ENCODE assay signal across 8 cellular contexts in genomic region chr17:44108440-44109311, GRCh38. TPM values are rescaled to one million over a fixed set of nuclear protein-coding genes. Genes with fewer than 3 reads are reported as not detected.
DNase-seq lines count a peak whose midpoint lies in the region; ATAC-seq and TF ChIP-seq lines count a peak whose summit lies in the region.

No MANE protein-coding gene starts in this region.

- peak overlapping the region; percentile 88 for H3K27ac Mint-ChIP-seq in HFFc6

- H3K4me1 Mint-ChIP-seq in HFFc6 (ENCODE audit: low read depth), result peaks cover 64% of the 10 kb centered on the region

- H3K27me3 Mint-ChIP-seq in HFFc6 (ENCODE audit: insufficient read depth), result no peaks in the 10 kb centered on the region; the same call in none of the 2 replicates

- no peak for TF ChIP-seq CTCF in HFFc6 (IDR thresholded peaks at IDR 0.05)

- no peaks in the 10 kb centered on the region for H3K9me3 Mint-ChIP-seq in HFFc6

- ATAC-seq in HG03039 (IDR thresholded peaks at IDR 0.05; ENCODE audit: unreplicated experiment) (no peak), HG02588 (IDR thresholded peaks at IDR 0.05; ENCODE audit: unreplicated experiment) (no peak), HG02981 (IDR thresholded peaks at IDR 0.05; ENCODE audit: unreplicated experiment) (no peak)

- peak overlapping the region; percentile 86 for H3K4me3 Mint-ChIP-seq in HFFc6

- H3K36me3 Mint-ChIP-seq in HFFc6 (ENCODE audit: low read depth), result peaks cover 4% of the 10 kb centered on the region; the same call in 1 of the 2 replicates

- DNase-seq in HFFc6, result peak; percentile 97
- peak; percentile 99 for DNase-seq in astrocyte of the hippocampus (ENCODE audit: low read depth, low spot score)
- DNase-seq in islet precursor cell, result peak; percentile 93
- DNase-seq in stromal cell of bone marrow (ENCODE audit: low read depth), result peak; percentile 90
- no peak for DNase-seq in activated CD4-positive, alpha-beta T cell treated with anti-CD3 and anti-CD28 coated beads for 48 hours

RNA-seq across cellular contexts. Expression of gene HDAC5, which starts 14.8 kb away (rescaled TPM):
- 10 to 100 TPM; 63.4 to 87.4 (median 78.7) TPM for total RNA-seq in HFFc6 (2021; fragmentation: NEBNext Ultra II Directional; extraction: Animal tissue kit (Norgen Biotek cat#: 25700))

RNA-seq across cellular contexts. Expression of gene HROB, which starts 33.1 kb away (rescaled TPM):
- total RNA-seq in HFFc6 (2021; fragmentation: NEBNext Ultra II Directional; extraction: Animal tissue kit (Norgen Biotek cat#: 25700)), result 1 to 10 TPM; 4.0 to 7.6 (median 6.7) TPM

RNA-seq across cellular contexts. Expression of gene G6PC3, which starts 38.1 kb away (rescaled TPM):
- 100 to 1,000 TPM in 5 of 6 experiments, 10 to 100 TPM in 1; 96.6 to 123 (median 113) TPM for total RNA-seq in HFFc6 (2021; fragmentation: NEBNext Ultra II Directional; extraction: Animal tissue kit (Norgen Biotek cat#: 25700))

RNA-seq across cellular contexts. Expression of gene LSM12, which starts 42.2 kb away (rescaled TPM):
- 100 to 1,000 TPM in 1 of 6 experiments, 10 to 100 TPM in 5; 86.6 to 101 (median 94.5) TPM for total RNA-seq in HFFc6 (2021; fragmentation: NEBNext Ultra II Directional; extraction: Animal tissue kit (Norgen Biotek cat#: 25700))
